2 cellular contexts compared by ENCODE assay signal in the genomic region with DNA sequence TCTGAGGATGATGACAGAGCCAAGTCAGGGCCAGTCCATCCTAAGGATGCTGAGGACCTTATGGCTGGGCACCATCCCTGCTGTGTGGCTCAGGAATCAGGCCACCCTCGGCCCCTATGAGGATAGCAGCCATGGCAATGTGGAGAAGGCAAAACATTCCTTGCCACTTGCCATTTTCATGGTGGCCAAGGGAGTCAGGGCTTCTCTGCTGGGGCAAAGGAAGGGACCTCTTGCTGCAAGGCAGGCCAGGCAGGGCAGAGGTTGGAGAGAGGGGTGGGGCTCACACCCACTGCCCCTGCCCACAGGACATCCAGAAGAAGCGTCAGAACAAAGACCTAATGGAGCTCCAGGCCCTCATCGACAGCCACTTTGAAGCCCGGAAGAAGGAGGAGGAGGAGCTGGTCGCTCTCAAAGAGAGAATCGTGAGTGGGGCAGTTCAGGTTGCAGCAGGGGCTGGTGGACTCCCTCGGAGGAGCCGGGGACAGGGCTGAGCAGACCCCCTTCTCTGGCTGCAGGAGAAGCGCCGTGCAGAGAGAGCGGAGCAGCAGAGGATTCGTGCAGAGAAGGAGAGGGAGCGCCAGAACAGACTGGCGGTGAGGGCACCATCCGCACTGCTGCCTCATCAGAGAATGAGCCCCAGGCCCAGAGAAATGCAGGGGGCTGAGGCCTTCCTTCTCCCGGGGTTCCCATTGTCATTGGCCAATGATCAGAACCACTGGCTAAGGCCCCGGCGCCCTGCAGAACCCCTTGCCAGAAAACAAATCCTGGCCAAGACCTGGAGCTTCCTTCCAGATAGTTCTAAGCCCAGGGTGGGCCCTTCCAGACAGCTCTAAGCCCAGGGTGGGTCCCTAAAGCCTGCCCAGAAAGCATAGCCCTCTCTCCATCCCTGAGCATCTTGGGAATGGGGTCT.
TF ChIP-seq lines count a peak whose summit lies in the region.

No MANE protein-coding gene starts in this region.

TF ChIP-seq in HepG2, 621 proteins besides CTCF, POLR2A, EP300 and RAD21:
- TF ChIP-seq ZNF768 (CRISPR knock-in tag; IDR thresholded peaks at IDR 0.05) (no peak), ZNF263 (CRISPR knock-in tag; IDR thresholded peaks at IDR 0.05) (no peak)

TF ChIP-seq in H1, 55 proteins besides CTCF, POLR2A, EP300 and RAD21:
- TF ChIP-seq RNF2 (IDR thresholded peaks at IDR 0.05; ENCODE audit: borderline replicate concordance, low read depth, low read length, missing control alignments, poor library complexity, severe bottlenecking): no peak
- TF ChIP-seq KDM5A (IDR thresholded peaks at IDR 0.05; ENCODE audit: low read length): no peak
- no peak for TF ChIP-seq BCL11A (IDR thresholded peaks at IDR 0.05; ENCODE audit: low read depth in 2 of 2, low read length in 2 of 2)
- TF ChIP-seq EZH2 (IDR thresholded peaks at IDR 0.05; ENCODE audit: low read depth, low read length, severe bottlenecking): no peak
- no peak for TF ChIP-seq TAF1 (IDR thresholded peaks at IDR 0.05; ENCODE audit: low read depth, low read length)
- no peak for TF ChIP-seq SIRT6 (IDR thresholded peaks at IDR 0.05; ENCODE audit: low read length)
- no peak for TF ChIP-seq JUND (IDR thresholded peaks at IDR 0.05; ENCODE audit: low read length)
- TF ChIP-seq POU5F1 (IDR thresholded peaks at IDR 0.05; ENCODE audit: low read depth, low read length): no peak
- TF ChIP-seq ASH2L (IDR thresholded peaks at IDR 0.05; ENCODE audit: low read length): no peak
- no peak for TF ChIP-seq CEBPB (IDR thresholded peaks at IDR 0.05; ENCODE audit: low read depth, low read length)
- no peak for TF ChIP-seq GTF2F1 (IDR thresholded peaks at IDR 0.05; ENCODE audit: borderline replicate concordance, low read depth, low read length)
- TF ChIP-seq, protein P1, sequence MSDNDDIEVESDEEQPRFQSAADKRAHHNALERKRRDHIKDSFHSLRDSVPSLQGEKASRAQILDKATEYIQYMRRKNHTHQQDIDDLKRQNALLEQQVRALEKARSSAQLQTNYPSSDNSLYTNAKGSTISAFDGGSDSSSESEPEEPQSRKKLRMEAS (IDR thresholded peaks at IDR 0.05): no peak
- TF ChIP-seq, protein P2, sequence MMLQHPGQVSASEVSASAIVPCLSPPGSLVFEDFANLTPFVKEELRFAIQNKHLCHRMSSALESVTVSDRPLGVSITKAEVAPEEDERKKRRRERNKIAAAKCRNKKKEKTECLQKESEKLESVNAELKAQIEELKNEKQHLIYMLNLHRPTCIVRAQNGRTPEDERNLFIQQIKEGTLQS (IDR thresholded peaks at IDR 0.05; ENCODE audit: insufficient read depth, low read depth, low read length): no peak
- no peak for TF ChIP-seq CREB1 (IDR thresholded peaks at IDR 0.05)
- TF ChIP-seq CBX8 (IDR thresholded peaks at IDR 0.05; ENCODE audit: borderline replicate concordance, low read depth, low read length): no peak
- no peak for TF ChIP-seq ZNF274 (IDR thresholded peaks at IDR 0.05; ENCODE audit: borderline replicate concordance, extremely low read depth, low read length)
